26 cellular contexts compared by ENCODE assay signal in the genomic region with DNA sequence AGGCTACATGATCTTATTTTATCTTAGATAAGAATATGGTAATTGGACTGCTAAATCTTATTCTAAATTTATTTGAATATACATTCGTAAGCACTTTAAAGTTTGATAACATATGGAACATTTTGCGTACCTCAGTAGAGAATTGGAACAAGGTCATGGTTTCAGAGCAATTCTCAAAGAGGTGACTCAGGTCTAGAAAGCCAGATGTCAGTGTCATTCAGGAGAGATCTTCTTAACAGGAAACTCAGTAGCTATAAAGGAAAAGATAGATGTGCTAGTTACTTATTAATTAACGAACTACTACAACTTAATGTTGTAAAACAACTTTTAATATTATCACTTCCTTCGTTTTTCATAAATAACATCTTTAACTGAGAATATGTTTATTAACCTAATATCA.
"Had no signal": no experiment of that assay in that cellular context is flagged by ENCODE, and none has a peak within 500 bp of the region (broad histone marks: within the 10 kb centered on the region; RNA-seq: fewer than 3 reads in every experiment).

No MANE protein-coding gene starts in this region.

- H3K27me3 Mint-ChIP-seq: activated naive CD8-positive, alpha-beta T cell treated with anti-CD3 and anti-CD28 coated beads for 36 hours; central memory CD8-positive, alpha-beta T cell had no signal

- H3K27me3 ChIP-seq: hepatocyte, ovary, right atrium auricular region, upper lobe of right lung had no signal

- H3K4me3 Mint-ChIP-seq: activated naive CD8-positive, alpha-beta T cell treated with anti-CD3 and anti-CD28 coated beads for 36 hours; central memory CD8-positive, alpha-beta T cell; immature natural killer cell; mesothelial cell of epicardium; natural killer cell had no signal

- H3K4me1 ChIP-seq: left ventricle myocardium inferior, prostate gland, right atrium auricular region, upper lobe of right lung had no signal

- H3K27ac ChIP-seq: hepatocyte, left ventricle myocardium inferior, ovary, prostate gland, right atrium auricular region, upper lobe of right lung had no signal

- H3K4me3 ChIP-seq: hepatocyte, left ventricle myocardium inferior, ovary, prostate gland, right atrium auricular region, upper lobe of right lung had no signal

- H3K36me3 ChIP-seq: ovary, prostate gland had no signal

- H3K9me3 Mint-ChIP-seq: activated naive CD8-positive, alpha-beta T cell treated with anti-CD3 and anti-CD28 coated beads for 36 hours; central memory CD8-positive, alpha-beta T cell; immature natural killer cell; natural killer cell had no signal

- H3K9me3 ChIP-seq: left ventricle myocardium inferior, ovary, prostate gland, right atrium auricular region, upper lobe of right lung had no signal

- H3K27ac Mint-ChIP-seq: activated naive CD8-positive, alpha-beta T cell treated with anti-CD3 and anti-CD28 coated beads for 36 hours; immature natural killer cell; mesothelial cell of epicardium; natural killer cell had no signal

- FAIRE-seq: astrocyte, endothelial cell of umbilical vein had no signal

- DNase-seq: activated CD4-positive, alpha-beta T cell treated with anti-CD3 and anti-CD28 coated beads for 4 hours; activated CD4-positive, alpha-beta T cell treated with anti-CD3 and anti-CD28 coated beads, Interleukin-2, amount 50 U/mL, for 48 hours; activated CD4-positive, CD25-positive, alpha-beta regulatory T cell; activated naive CD4-positive, alpha-beta T cell treated with Interleukin-2 at 50 U/mL for 16 hours; activated naive CD8-positive, alpha-beta T cell treated with anti-CD3 and anti-CD28 coated beads for 36 hours; activated T-cell treated with anti-CD3 and anti-CD28 coated beads, Interleukin-2, amount 50 U/mL, for 48 hours; effector memory CD4-positive, alpha-beta T cell; foreskin melanocyte; glutamatergic neuron; immature natural killer cell; kidney glomerular epithelial cell; left ventricle myocardium inferior; natural killer cell; ovary; stimulated activated CD4-positive, alpha-beta T cell treated with anti-CD3 and anti-CD28 coated beads, Interleukin-4, amount 100 ng/mL, for 24 hours; stimulated activated naive CD8-positive, alpha-beta T cell treated with anti-CD3 and anti-CD28 coated beads, Interleukin-15, Interleukin-2, amounts not matched to agents 100 U/mL and 50 U/mL, for 24 hours; T1000; upper lobe of right lung had no signal

- H3K4me1 Mint-ChIP-seq: activated naive CD8-positive, alpha-beta T cell treated with anti-CD3 and anti-CD28 coated beads for 36 hours; central memory CD8-positive, alpha-beta T cell; immature natural killer cell had no signal

- ATAC-seq: esophagus mucosa; natural killer cell; stimulated activated naive CD8-positive, alpha-beta T cell treated with anti-CD3 and anti-CD28 coated beads, Interleukin-15, Interleukin-2, amounts not matched to agents 100 U/mL and 50 U/mL, for 24 hours; upper lobe of right lung had no signal
